ENCODE assay signal across 1 cellular context in the genomic region with DNA sequence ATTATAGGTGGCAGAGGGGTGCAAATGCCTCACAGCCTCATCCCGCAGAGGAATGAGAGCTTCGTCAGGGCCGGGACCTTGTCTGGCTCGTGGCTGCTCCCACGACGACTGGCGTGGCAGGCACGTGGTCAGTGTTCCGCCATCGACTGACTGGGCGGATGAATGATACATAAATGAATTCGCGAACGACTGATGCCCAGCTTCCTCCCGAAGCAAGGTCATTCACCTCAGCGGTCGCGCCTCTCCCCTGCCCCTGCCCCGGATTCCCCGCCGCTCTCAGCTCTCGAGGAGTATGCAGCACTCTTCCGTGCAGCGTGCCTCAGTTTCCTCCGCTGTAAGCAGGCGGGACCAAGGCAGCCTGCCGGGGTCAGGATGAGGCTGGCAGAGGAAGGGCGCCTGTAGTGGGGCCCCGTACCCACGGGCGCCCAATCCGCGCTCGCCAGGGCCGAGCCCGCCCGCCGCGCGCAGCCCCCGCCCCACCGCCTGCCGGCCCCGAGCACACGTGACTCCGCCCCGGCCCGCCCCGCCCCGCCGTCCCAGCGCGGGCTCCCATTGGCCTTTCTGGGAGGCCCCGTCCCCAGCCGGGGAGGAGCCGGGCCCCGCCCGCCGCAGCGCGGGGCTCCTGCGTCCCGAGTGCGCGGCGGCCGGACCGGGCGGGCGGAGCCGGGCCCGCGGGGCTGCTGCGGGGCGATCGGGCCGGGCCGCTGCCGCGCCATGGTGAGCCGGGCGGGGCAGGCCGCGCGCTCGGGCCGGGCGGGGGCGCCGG.
TF ChIP-seq lines count a peak whose summit lies in the region.

A gene (plus strand): TSS at position 632 of the 766 bp plus-strand sequence. CDS start 7,605 bp downstream, outside the sequence.

TF ChIP-seq in GM12878, 131 proteins besides CTCF, POLR2A, EP300 and RAD21 (continued from another document):
- TF ChIP-seq, protein P1, sequence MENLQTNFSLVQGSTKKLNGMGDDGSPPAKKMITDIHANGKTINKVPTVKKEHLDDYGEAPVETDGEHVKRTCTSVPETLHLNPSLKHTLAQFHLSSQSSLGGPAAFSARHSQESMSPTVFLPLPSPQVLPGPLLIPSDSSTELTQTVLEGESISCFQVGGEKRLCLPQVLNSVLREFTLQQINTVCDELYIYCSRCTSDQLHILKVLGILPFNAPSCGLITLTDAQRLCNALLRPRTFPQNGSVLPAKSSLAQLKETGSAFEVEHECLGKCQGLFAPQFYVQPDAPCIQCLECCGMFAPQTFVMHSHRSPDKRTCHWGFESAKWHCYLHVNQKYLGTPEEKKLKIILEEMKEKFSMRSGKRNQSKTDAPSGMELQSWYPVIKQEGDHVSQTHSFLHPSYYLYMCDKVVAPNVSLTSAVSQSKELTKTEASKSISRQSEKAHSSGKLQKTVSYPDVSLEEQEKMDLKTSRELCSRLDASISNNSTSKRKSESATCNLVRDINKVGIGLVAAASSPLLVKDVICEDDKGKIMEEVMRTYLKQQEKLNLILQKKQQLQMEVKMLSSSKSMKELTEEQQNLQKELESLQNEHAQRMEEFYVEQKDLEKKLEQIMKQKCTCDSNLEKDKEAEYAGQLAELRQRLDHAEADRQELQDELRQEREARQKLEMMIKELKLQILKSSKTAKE (IDR thresholded peaks at IDR 0.05; ENCODE audit: low read depth, poor library complexity, severe bottlenecking): no peak
- TF ChIP-seq, protein P2, sequence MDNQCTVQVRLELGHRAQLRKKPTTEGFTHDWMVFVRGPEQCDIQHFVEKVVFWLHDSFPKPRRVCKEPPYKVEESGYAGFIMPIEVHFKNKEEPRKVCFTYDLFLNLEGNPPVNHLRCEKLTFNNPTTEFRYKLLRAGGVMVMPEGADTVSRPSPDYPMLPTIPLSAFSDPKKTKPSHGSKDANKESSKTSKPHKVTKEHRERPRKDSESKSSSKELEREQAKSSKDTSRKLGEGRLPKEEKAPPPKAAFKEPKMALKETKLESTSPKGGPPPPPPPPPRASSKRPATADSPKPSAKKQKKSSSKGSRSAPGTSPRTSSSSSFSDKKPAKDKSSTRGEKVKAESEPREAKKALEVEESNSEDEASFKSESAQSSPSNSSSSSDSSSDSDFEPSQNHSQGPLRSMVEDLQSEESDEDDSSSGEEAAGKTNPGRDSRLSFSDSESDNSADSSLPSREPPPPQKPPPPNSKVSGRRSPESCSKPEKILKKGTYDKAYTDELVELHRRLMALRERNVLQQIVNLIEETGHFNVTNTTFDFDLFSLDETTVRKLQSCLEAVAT (IDR thresholded peaks at IDR 0.05): 0 out of 2 replicates have a peak, but pooled peaks have one; percentile 45
- TF ChIP-seq SP1 (IDR thresholded peaks at IDR 0.05; ENCODE audit: low read depth, low read length) (no peak), KDM1A (IDR thresholded peaks at IDR 0.05; ENCODE audit: borderline replicate concordance) (no peak), SPI1 (IDR thresholded peaks at IDR 0.05; ENCODE audit: borderline replicate concordance, insufficient read depth, low read depth, low read length) (no peak), LARP7 (IDR thresholded peaks at IDR 0.05) (peak; percentile 81), PML (IDR thresholded peaks at IDR 0.05; ENCODE audit: low read length) (no peak), MEF2A (IDR thresholded peaks at IDR 0.05; ENCODE audit: insufficient read depth, low read depth, low read length) (0 out of 2 replicates have a peak, but pooled peaks have one; percentile 1), RB1 (IDR thresholded peaks at IDR 0.05; ENCODE audit: borderline replicate concordance) (no peak), BACH1 (IDR thresholded peaks at IDR 0.05; ENCODE audit: borderline replicate concordance) (peak; percentile 43; the same call in 1 of the 2 replicates), TAF1 (IDR thresholded peaks at IDR 0.05; ENCODE audit: borderline replicate concordance, low read depth, low read length) (peak; percentile 38; the same call in 1 of the 2 replicates), GATAD2B (conservative IDR thresholded peaks at IDR 0.05; ENCODE audit: low read depth) (peak; percentile 59), DPF2 (IDR thresholded peaks at IDR 0.05) (peak; percentile 48; the same call in 1 of the 2 replicates), CREB1 (IDR thresholded peaks at IDR 0.05; ENCODE audit: low read depth) (0 out of 2 replicates have a peak, but pooled peaks have one; percentile 9), SMC3 (IDR thresholded peaks at IDR 0.05; ENCODE audit: borderline replicate concordance, low read length) (no peak), BHLHE40 (IDR thresholded peaks at IDR 0.05; ENCODE audit: borderline replicate concordance in 1 of 2, low read depth in 2 of 2, low read length in 1 of 2) (peak; percentile 28 to 87; a peak in 2 of 4 replicates), ETV6 (conservative IDR thresholded peaks at IDR 0.05 in 1 of 2, IDR thresholded peaks at IDR 0.05 in 1 of 2; ENCODE audit: borderline replicate concordance in 1 of 2, low read depth in 1 of 2) (no peak), MYC (IDR thresholded peaks at IDR 0.05; ENCODE audit: insufficient read depth, insufficient read length, insufficient replicate concordance, low read length, severe bottlenecking) (no peak), TCF12 (IDR thresholded peaks at IDR 0.05; ENCODE audit: low read depth, low read length) (no peak), ASH2L (IDR thresholded peaks at IDR 0.05; ENCODE audit: borderline replicate concordance, low read depth) (no peak), STAT1 (conservative IDR thresholded peaks at IDR 0.05) (no peak), NR2F1 (conservative IDR thresholded peaks at IDR 0.05) (peak; percentile 54; the same call in 1 of the 2 replicates), ESRRA (IDR thresholded peaks at IDR 0.05; ENCODE audit: low read length) (no peak), NR2C1 (IDR thresholded peaks at IDR 0.05) (no peak)
- TF ChIP-seq, protein P3, sequence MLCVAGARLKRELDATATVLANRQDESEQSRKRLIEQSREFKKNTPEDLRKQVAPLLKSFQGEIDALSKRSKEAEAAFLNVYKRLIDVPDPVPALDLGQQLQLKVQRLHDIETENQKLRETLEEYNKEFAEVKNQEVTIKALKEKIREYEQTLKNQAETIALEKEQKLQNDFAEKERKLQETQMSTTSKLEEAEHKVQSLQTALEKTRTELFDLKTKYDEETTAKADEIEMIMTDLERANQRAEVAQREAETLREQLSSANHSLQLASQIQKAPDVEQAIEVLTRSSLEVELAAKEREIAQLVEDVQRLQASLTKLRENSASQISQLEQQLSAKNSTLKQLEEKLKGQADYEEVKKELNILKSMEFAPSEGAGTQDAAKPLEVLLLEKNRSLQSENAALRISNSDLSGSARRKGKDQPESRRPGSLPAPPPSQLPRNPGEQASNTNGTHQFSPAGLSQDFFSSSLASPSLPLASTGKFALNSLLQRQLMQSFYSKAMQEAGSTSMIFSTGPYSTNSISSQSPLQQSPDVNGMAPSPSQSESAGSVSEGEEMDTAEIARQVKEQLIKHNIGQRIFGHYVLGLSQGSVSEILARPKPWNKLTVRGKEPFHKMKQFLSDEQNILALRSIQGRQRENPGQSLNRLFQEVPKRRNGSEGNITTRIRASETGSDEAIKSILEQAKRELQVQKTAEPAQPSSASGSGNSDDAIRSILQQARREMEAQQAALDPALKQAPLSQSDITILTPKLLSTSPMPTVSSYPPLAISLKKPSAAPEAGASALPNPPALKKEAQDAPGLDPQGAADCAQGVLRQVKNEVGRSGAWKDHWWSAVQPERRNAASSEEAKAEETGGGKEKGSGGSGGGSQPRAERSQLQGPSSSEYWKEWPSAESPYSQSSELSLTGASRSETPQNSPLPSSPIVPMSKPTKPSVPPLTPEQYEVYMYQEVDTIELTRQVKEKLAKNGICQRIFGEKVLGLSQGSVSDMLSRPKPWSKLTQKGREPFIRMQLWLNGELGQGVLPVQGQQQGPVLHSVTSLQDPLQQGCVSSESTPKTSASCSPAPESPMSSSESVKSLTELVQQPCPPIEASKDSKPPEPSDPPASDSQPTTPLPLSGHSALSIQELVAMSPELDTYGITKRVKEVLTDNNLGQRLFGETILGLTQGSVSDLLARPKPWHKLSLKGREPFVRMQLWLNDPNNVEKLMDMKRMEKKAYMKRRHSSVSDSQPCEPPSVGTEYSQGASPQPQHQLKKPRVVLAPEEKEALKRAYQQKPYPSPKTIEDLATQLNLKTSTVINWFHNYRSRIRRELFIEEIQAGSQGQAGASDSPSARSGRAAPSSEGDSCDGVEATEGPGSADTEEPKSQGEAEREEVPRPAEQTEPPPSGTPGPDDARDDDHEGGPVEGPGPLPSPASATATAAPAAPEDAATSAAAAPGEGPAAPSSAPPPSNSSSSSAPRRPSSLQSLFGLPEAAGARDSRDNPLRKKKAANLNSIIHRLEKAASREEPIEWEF (IDR thresholded peaks at IDR 0.05; ENCODE audit: insufficient replicate concordance, low read depth, low read length): no peak
- TF ChIP-seq, protein P4, sequence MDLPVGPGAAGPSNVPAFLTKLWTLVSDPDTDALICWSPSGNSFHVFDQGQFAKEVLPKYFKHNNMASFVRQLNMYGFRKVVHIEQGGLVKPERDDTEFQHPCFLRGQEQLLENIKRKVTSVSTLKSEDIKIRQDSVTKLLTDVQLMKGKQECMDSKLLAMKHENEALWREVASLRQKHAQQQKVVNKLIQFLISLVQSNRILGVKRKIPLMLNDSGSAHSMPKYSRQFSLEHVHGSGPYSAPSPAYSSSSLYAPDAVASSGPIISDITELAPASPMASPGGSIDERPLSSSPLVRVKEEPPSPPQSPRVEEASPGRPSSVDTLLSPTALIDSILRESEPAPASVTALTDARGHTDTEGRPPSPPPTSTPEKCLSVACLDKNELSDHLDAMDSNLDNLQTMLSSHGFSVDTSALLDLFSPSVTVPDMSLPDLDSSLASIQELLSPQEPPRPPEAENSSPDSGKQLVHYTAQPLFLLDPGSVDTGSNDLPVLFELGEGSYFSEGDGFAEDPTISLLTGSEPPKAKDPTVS (IDR thresholded peaks at IDR 0.05; ENCODE audit: low read depth, low read length): no peak
- TF ChIP-seq, protein P5, sequence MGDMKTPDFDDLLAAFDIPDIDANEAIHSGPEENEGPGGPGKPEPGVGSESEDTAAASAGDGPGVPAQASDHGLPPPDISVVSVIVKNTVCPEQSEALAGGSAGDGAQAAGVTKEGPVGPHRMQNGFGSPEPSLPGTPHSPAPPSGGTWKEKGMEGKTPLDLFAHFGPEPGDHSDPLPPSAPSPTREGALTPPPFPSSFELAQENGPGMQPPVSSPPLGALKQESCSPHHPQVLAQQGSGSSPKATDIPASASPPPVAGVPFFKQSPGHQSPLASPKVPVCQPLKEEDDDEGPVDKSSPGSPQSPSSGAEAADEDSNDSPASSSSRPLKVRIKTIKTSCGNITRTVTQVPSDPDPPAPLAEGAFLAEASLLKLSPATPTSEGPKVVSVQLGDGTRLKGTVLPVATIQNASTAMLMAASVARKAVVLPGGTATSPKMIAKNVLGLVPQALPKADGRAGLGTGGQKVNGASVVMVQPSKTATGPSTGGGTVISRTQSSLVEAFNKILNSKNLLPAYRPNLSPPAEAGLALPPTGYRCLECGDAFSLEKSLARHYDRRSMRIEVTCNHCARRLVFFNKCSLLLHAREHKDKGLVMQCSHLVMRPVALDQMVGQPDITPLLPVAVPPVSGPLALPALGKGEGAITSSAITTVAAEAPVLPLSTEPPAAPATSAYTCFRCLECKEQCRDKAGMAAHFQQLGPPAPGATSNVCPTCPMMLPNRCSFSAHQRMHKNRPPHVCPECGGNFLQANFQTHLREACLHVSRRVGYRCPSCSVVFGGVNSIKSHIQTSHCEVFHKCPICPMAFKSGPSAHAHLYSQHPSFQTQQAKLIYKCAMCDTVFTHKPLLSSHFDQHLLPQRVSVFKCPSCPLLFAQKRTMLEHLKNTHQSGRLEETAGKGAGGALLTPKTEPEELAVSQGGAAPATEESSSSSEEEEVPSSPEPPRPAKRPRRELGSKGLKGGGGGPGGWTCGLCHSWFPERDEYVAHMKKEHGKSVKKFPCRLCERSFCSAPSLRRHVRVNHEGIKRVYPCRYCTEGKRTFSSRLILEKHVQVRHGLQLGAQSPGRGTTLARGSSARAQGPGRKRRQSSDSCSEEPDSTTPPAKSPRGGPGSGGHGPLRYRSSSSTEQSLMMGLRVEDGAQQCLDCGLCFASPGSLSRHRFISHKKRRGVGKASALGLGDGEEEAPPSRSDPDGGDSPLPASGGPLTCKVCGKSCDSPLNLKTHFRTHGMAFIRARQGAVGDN (IDR thresholded peaks at IDR 0.05): 0 out of 2 replicates have a peak, but pooled peaks have one; percentile 44
- TF ChIP-seq, protein P6, sequence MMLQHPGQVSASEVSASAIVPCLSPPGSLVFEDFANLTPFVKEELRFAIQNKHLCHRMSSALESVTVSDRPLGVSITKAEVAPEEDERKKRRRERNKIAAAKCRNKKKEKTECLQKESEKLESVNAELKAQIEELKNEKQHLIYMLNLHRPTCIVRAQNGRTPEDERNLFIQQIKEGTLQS (IDR thresholded peaks at IDR 0.05; ENCODE audit: borderline replicate concordance, extremely low read depth, low read depth, low read length): 0 out of 2 replicates have a peak, but pooled peaks have one; percentile 3
- TF ChIP-seq, protein P7, sequence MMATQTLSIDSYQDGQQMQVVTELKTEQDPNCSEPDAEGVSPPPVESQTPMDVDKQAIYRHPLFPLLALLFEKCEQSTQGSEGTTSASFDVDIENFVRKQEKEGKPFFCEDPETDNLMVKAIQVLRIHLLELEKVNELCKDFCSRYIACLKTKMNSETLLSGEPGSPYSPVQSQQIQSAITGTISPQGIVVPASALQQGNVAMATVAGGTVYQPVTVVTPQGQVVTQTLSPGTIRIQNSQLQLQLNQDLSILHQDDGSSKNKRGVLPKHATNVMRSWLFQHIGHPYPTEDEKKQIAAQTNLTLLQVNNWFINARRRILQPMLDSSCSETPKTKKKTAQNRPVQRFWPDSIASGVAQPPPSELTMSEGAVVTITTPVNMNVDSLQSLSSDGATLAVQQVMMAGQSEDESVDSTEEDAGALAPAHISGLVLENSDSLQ (IDR thresholded peaks at IDR 0.05): no peak
TF ChIP-seq in GM12878: peak in this region for 14.
